Comparison of ENCODE assay signal across 8 cellular contexts in the genomic region with DNA sequence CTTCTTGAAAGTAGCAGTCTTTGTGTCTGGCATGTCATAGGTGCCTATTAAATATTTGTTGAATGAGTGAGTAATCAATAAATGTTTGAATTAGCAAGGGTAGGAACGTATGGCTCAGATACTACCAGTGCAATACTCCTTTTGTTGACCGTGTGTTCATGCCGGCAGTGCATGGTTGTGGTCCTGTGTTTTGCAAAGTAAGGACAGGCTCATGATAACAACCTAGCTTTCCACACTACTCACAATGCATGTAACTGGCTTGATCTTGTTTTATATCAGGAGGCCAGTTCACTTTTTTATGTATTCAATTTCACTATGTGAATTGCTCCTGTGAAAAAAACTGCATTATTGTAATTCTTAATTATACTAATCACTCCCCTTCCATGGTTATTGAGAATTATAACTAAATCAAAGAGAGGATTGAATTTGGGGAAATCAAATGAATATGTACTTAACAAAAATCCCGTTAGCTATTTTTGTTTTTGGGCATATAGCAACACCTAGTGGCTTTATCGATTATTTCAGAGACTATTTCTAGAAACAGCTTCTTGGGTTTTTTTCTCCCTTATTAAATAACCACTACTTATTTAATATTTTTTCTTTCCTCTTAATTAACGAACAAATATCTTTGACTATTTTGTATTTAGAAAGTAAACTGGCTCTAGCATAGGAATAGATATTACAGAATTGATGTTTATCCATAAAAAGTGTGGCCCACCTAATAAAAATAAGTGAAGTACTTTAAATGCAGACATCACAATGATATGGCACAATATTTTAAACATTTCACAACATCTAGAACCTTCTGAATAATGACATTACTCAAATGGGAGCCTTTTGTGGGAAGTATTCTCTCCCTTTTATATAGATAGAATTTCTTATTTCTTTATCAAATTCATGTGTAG.
DNase-seq lines count a peak whose midpoint lies in the region; ATAC-seq, FAIRE-seq and TF ChIP-seq lines count a peak whose summit lies in the region.

No MANE protein-coding gene starts in this region.

- DNase-seq in AG09319 (ENCODE audit: extremely low read depth, low read depth), result no peak
- DNase-seq in HCT116 (ENCODE audit: low read depth, low spot score), result no peak
- no peak for DNase-seq in kidney
- DNase-seq in NCI-H226, result no peak
- no peak for DNase-seq in effector CD4-positive, alpha-beta T cell
- no peak for DNase-seq in right cardiac atrium

- no TSS peak for BruUV-seq in HCT116 (replicated peaks; lab: Mats Ljungman, UMichigan)

- no peak overlapping the region for H3K4me2 ChIP-seq in HCT116 (ENCODE audit: low read length)

- RAD21 ChIA-PET in HCT116 (lab: Charles Lee; ENCODE audit: low non-redundant PET in 1 of 2, low total read pairs in 2 of 2, uncharacterized antibody in 2 of 2, unreplicated experiment in 2 of 2), result interaction anchor here in 1 of 2 experiments (0.7 to 1.0 kb wide), 2 partner anchors 51 to 52 kb away, joined by 3 to 4 read pairs; no protein-coding TSS in a partner anchor

- POLR2A ChIA-PET in HCT116 (lab: Charles Lee), result no interaction called here

- H3K9ac ChIP-seq in HCT116 (ENCODE audit: low read length), result no peak overlapping the region
- no peak overlapping the region for H3K9ac ChIP-seq in kidney (ENCODE audit: low read length in 2 of 2)

- H3K4me3 ChIP-seq in HCT116 (replicated peaks in 1 of 2; ENCODE audit: low read depth in 1 of 2, low read length in 2 of 2) (no peak overlapping the region), kidney (ENCODE audit: low read length in 2 of 2) (no peak overlapping the region), right cardiac atrium (ENCODE audit: low read length) (no peak overlapping the region)

- CTCF ChIA-PET in HCT116 (lab: Charles Lee), result interaction anchor here (0.8 to 6.1 kb wide), 17 partner anchors 10 to 505 kb away, joined by 3 to 84 read pairs (median 5); no protein-coding TSS in a partner anchor

- intact Hi-C loops in HCT116 (cut with micrococcal nuclease) (loop anchor here (1.0 to 10.0 kb wide), 4 partner anchors 65 to 505 kb away; no protein-coding TSS in a partner anchor), kidney (cut with DNase I) (no loop called here), right cardiac atrium (cut with DNase I) (loop anchor here in 3 of 4 donors (5.0 to 10.0 kb wide), 4 partner anchors 54 to 496 kb away; no protein-coding TSS in a partner anchor)

- peak; percentile 51 for TF ChIP-seq RAD21 in HCT116 (IDR thresholded peaks at IDR 0.05; ENCODE audit: low read depth)

- no peak for ATAC-seq in HCT116
- no peak for ATAC-seq in HG02642 (IDR thresholded peaks at IDR 0.05; ENCODE audit: poor library complexity, unreplicated experiment)
- ATAC-seq in right cardiac atrium, result no peak

- H3K9me2 ChIP-seq in HCT116 (ENCODE audit: insufficient read depth), result no peaks in the 10 kb centered on the region

- H3K27me3 ChIP-seq in HCT116 (ENCODE audit: insufficient read depth, low read length) (no peaks in the 10 kb centered on the region), right cardiac atrium (ENCODE audit: control insufficient read depth, insufficient read depth) (no peaks in the 10 kb centered on the region)

- H3K27ac ChIP-seq in HCT116 (ENCODE audit: low read depth, low read length) (no peak overlapping the region), VCaP (no peak overlapping the region), kidney (ENCODE audit: low read depth in 2 of 2, low read length in 2 of 2) (no peak overlapping the region), right cardiac atrium (ENCODE audit: low read length) (no peak overlapping the region)

- H2AFZ ChIP-seq in HCT116 (ENCODE audit: low read depth, low read length, poor library complexity, severe bottlenecking), result no peak overlapping the region

- TF ChIP-seq CTCF in AG09319 (IDR thresholded peaks at IDR 0.05; ENCODE audit: low read depth, low read length), result peak; percentile 50
- TF ChIP-seq CTCF in HCT116 (IDR thresholded peaks at IDR 0.05 in 2 of 3, conservative IDR thresholded peaks at IDR 0.05 in 1 of 3; ENCODE audit: borderline replicate concordance in 1 of 3, insufficient read depth in 1 of 3, low read depth in 2 of 3, low read length in 2 of 3), result peak; percentile 19 to 55 (median 35); a peak in 3 of 6 replicates
- TF ChIP-seq CTCF in VCaP (conservative IDR thresholded peaks at IDR 0.05), result peak; percentile 81
- TF ChIP-seq CTCF in kidney (IDR thresholded peaks at IDR 0.05; ENCODE audit: borderline replicate concordance, extremely low read depth, insufficient read depth), result peak; percentile 51

- no peaks in the 10 kb centered on the region for H3K79me2 ChIP-seq in HCT116 (ENCODE audit: insufficient read depth, low read length)

- peak; percentile 96 for FAIRE-seq in kidney (lab: Jason Lieb, UNC)

- no peaks in the 10 kb centered on the region for H4K20me1 ChIP-seq in HCT116 (ENCODE audit: insufficient read depth)

- 51% methylated on average over 6 of the region's 6 CpGs for WGBS in right cardiac atrium

- H3K36me3 ChIP-seq in HCT116 (ENCODE audit: control insufficient read depth in 1 of 2, insufficient read depth in 2 of 2, low read length in 2 of 2) (no peaks in the 10 kb centered on the region), kidney (ENCODE audit: control insufficient read depth in 1 of 2, insufficient read depth in 2 of 2, low read length in 2 of 2) (no peaks in the 10 kb centered on the region)

- H3K9me3 ChIP-seq in HCT116 (ENCODE audit: control insufficient read depth in 1 of 2, insufficient read depth in 1 of 2, low read depth in 1 of 2, low read length in 2 of 2), result no peaks in the 10 kb centered on the region
- no peaks in the 10 kb centered on the region for H3K9me3 ChIP-seq in kidney (ENCODE audit: control insufficient read depth in 1 of 2, low read length in 2 of 2)
- no peaks in the 10 kb centered on the region for H3K9me3 ChIP-seq in right cardiac atrium (ENCODE audit: control insufficient read depth, low read length)

- H3K4me1 ChIP-seq in HCT116 (ENCODE audit: control insufficient read depth in 1 of 2, insufficient read depth in 2 of 2, low read length in 2 of 2), result no peaks in the 10 kb centered on the region
- H3K4me1 ChIP-seq in kidney (ENCODE audit: control insufficient read depth in 1 of 2, insufficient read depth in 1 of 2, low read depth in 1 of 2, low read length in 2 of 2), result peaks cover 0 to 2% of the 10 kb centered on the region in 2 donors
- H3K4me1 ChIP-seq in right cardiac atrium (ENCODE audit: control insufficient read depth, insufficient read depth, low read length), result no peaks in the 10 kb centered on the region

- TF ChIP-seq POLR2A in HCT116 (IDR thresholded peaks at IDR 0.05; ENCODE audit: borderline replicate concordance, extremely low read depth, insufficient read depth, insufficient read length), result no peak

TF ChIP-seq in HCT116, 20 proteins besides CTCF, POLR2A, EP300 and RAD21 (continues in another document):
- no peak for TF ChIP-seq SP1 (IDR thresholded peaks at IDR 0.05; ENCODE audit: low read depth)
- no peak for TF ChIP-seq ZNF274 (IDR thresholded peaks at IDR 0.05; ENCODE audit: low read depth, low read length)
- TF ChIP-seq, protein P1, sequence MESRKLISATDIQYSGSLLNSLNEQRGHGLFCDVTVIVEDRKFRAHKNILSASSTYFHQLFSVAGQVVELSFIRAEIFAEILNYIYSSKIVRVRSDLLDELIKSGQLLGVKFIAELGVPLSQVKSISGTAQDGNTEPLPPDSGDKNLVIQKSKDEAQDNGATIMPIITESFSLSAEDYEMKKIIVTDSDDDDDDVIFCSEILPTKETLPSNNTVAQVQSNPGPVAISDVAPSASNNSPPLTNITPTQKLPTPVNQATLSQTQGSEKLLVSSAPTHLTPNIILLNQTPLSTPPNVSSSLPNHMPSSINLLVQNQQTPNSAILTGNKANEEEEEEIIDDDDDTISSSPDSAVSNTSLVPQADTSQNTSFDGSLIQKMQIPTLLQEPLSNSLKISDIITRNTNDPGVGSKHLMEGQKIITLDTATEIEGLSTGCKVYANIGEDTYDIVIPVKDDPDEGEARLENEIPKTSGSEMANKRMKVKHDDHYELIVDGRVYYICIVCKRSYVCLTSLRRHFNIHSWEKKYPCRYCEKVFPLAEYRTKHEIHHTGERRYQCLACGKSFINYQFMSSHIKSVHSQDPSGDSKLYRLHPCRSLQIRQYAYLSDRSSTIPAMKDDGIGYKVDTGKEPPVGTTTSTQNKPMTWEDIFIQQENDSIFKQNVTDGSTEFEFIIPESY (IDR thresholded peaks at IDR 0.05; ENCODE audit: extremely low read depth, insufficient replicate concordance, low read length), result no peak
- TF ChIP-seq EZH2phosphoT487 (IDR thresholded peaks at IDR 0.05; ENCODE audit: borderline replicate concordance), result no peak
- TF ChIP-seq, protein P2, sequence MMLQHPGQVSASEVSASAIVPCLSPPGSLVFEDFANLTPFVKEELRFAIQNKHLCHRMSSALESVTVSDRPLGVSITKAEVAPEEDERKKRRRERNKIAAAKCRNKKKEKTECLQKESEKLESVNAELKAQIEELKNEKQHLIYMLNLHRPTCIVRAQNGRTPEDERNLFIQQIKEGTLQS (IDR thresholded peaks at IDR 0.05), result no peak
- TF ChIP-seq YY1 (IDR thresholded peaks at IDR 0.05; ENCODE audit: extremely low read depth, insufficient replicate concordance, low read depth, low read length), result no peak
- TF ChIP-seq EZH2 (IDR thresholded peaks at IDR 0.05), result no peak
- TF ChIP-seq ZFX (IDR thresholded peaks at IDR 0.05), result no peak
- no peak for TF ChIP-seq POLR2AphosphoS5 (IDR thresholded peaks at IDR 0.05; ENCODE audit: low read depth, low read length)
- no peak for TF ChIP-seq SRF (IDR thresholded peaks at IDR 0.05; ENCODE audit: low read depth)
- no peak for TF ChIP-seq SIN3A (IDR thresholded peaks at IDR 0.05; ENCODE audit: low read depth)
